13 cellular contexts compared by ENCODE assay signal in genomic region chr3:100023150-100023549, GRCh38.
DNase-seq lines count a peak whose midpoint lies in the region; ATAC-seq and TF ChIP-seq lines count a peak whose summit lies in the region.
"Had no signal": no experiment of that assay in that cellular context is flagged by ENCODE, and none has a peak within 500 bp of the region (broad histone marks: within the 10 kb centered on the region; RNA-seq: fewer than 3 reads in every experiment).

No MANE protein-coding gene starts in this region.

- H3K36me3 ChIP-seq in skeletal muscle tissue (ENCODE audit: control insufficient read depth in 3 of 3, insufficient read depth in 3 of 3, low read length in 3 of 3) (no peaks in the 10 kb centered on the region), heart left ventricle (no peaks in the 10 kb centered on the region)

- ATAC-seq in heart left ventricle, result no peak
- ATAC-seq: left lobe of liver, T-helper 17 cell had no signal

- H3K4me1 ChIP-seq in skeletal muscle tissue (ENCODE audit: control insufficient read depth in 3 of 3, insufficient read depth in 3 of 3, low read length in 3 of 3) (peaks cover 18 to 36% (median 27%) of the 10 kb centered on the region in 3 donors), heart left ventricle (peaks cover 0 to 35% (median 14%) of the 10 kb centered on the region in 12 donors)

- no peaks in the 10 kb centered on the region for H3K9me3 ChIP-seq in skeletal muscle tissue (ENCODE audit: control insufficient read depth in 3 of 3, low read length in 3 of 3)
- H3K9me3 ChIP-seq in heart left ventricle, result no peaks in the 10 kb centered on the region

- WGBS in heart left ventricle, 4 donors, result 64 to 79% (median 68%) methylated on average over 5 of the region's 5 CpGs

- DNase-seq in NCI-H2081 (lab: John Stamatoyannopoulos, UW) (peak; percentile 34 to 77), NCI-H2081 treated with DMSO at 0.1 percent for 48 hours (lab: John Stamatoyannopoulos, UW) (no peak), NCI-H2196 (lab: John Stamatoyannopoulos, UW; ENCODE audit: unreplicated experiment) (peak; percentile 76), cardiac fibroblast (ENCODE audit: low read depth in 2 of 2) (peak; percentile 48 to 49), heart left ventricle (no peak), HT-29 (ENCODE audit: low spot score) (no peak)
- DNase-seq in activated CD8-positive, alpha-beta memory T cell treated with anti-CD3 and anti-CD28 coated beads, Interleukin-2, amount 50 U/mL, for 4 hours, result no peak
- DNase-seq: activated gamma-delta T cell treated with Interleukin-2 at 50 U/mL for 16 hours, nephron progenitor cell, T-helper 17 cell had no signal

- TF ChIP-seq POLR2A in heart left ventricle (IDR thresholded peaks at IDR 0.05), result no peak

- intact Hi-C loops in heart left ventricle (cut with DNase I), result no loop called here

- H3K27me3 ChIP-seq in skeletal muscle tissue (ENCODE audit: control insufficient read depth in 3 of 3, insufficient read depth in 3 of 3, low read length in 3 of 3), result no peaks in the 10 kb centered on the region
- no peaks in the 10 kb centered on the region for H3K27me3 ChIP-seq in heart left ventricle

- no peak overlapping the region for H3K9ac ChIP-seq in skeletal muscle tissue (ENCODE audit: low read depth in 1 of 3, low read length in 3 of 3)

- TF ChIP-seq CTCF in cardiac fibroblast (IDR thresholded peaks at IDR 0.05; ENCODE audit: low read depth, low read length) (no peak), heart left ventricle (IDR thresholded peaks at IDR 0.05) (no peak)

- H3K27ac ChIP-seq in skeletal muscle tissue (ENCODE audit: low read depth, low read length) (peak overlapping the region; percentile 28), heart left ventricle (peak overlapping the region in 2 of 12 donors; percentile 14 to 62)

- H3K4me3 ChIP-seq in cardiac fibroblast (replicated peaks in 1 of 2; ENCODE audit: low read depth in 2 of 2, low read length in 2 of 2), result no peak overlapping the region
- H3K4me3 ChIP-seq in skeletal muscle tissue (ENCODE audit: low read length in 3 of 3), result no peak overlapping the region
- H3K4me3 ChIP-seq in heart left ventricle, result no peak overlapping the region
- H3K4me3 ChIP-seq: coronary artery had no signal

Comparison
In these comparisons a context has a peak if more than half of its experiments do, and no peak if none do; other contexts are left out.
1. DNase-seq: peak in NCI-H2081 (2 of 2), NCI-H2196 (single experiment) and cardiac fibroblast (2 of 2); none in NCI-H2081 treated with DMSO at 0.1 percent for 48 hours (single experiment), heart left ventricle (0 of 5), activated CD8-positive, alpha-beta memory T cell treated with anti-CD3 and anti-CD28 coated beads, Interleukin-2, amount 50 U/mL, for 4 hours (single experiment) and HT-29 (single experiment).